Comparison of ENCODE assay signal across 1 cellular context in genomic region chr17:41920580-41920955, GRCh38.
TF ChIP-seq lines count a peak whose summit lies in the region.

No MANE protein-coding gene starts in this region.

TF ChIP-seq in H1, 55 proteins besides CTCF, POLR2A, EP300 and RAD21:
- TF ChIP-seq CREB1 (IDR thresholded peaks at IDR 0.05) (no peak), SUZ12 (IDR thresholded peaks at IDR 0.05; ENCODE audit: low read length) (no peak), SIX5 (IDR thresholded peaks at IDR 0.05; ENCODE audit: low read depth, low read length) (no peak)
